Comparison of ENCODE assay signal across 18 cellular contexts in genomic region chr5:10828241-10828640, GRCh38.
DNase-seq lines count a peak whose midpoint lies in the region; ATAC-seq and FAIRE-seq lines count a peak whose summit lies in the region.
"Had no signal": no experiment of that assay in that cellular context is flagged by ENCODE, and none has a peak within 500 bp of the region (broad histone marks: within the 10 kb centered on the region; RNA-seq: fewer than 3 reads in every experiment).

No MANE protein-coding gene starts in this region.

- no peaks in the 10 kb centered on the region for H3K9me3 ChIP-seq in GM23248 (ENCODE audit: low read depth)
- H3K9me3 ChIP-seq: HAP-1 had no signal

- H3K27me3 ChIP-seq in GM23248 (replicated peaks; ENCODE audit: insufficient read depth): no peaks in the 10 kb centered on the region

- peaks cover 10% of the 10 kb centered on the region; the same call in 1 of the 2 replicates for H3F3A ChIP-seq in GM23248 (ENCODE audit: insufficient read depth)

- FAIRE-seq in urothelium cell line (lab: Jason Lieb, UNC): peak; percentile 42
- FAIRE-seq: GM12878, small intestine had no signal

- in situ Hi-C loops in GM23248 (cut with MboI): no loop called here

- peaks cover 41% of the 10 kb centered on the region for H3K4me1 ChIP-seq in GM23248 (ENCODE audit: insufficient read depth)
- H3K4me1 ChIP-seq: HAP-1 had no signal

- peak overlapping the region; percentile 23; the same call in 1 of the 2 replicates for H3K27ac ChIP-seq in GM23248

- no peak overlapping the region for H2AFZ ChIP-seq in GM23248

- 0 to 3% methylated on average over 2 of the region's 2 CpGs for whole genome bisulfite sequencing in GM23248 (ENCODE audit: low coverage in 1 of 2, low lambda C conversion rate in 2 of 2, missing lambda C conversion rate in 2 of 2), 2 experiments

- no peak overlapping the region for H3K9ac ChIP-seq in GM23248

- H3K4me3 ChIP-seq in GM23248: no peak overlapping the region
- H3K4me3 ChIP-seq: GM12878, HAP-1 had no signal

- DNase-seq in GM23248 (peak; percentile 60), amniotic stem cell (lab: John Stamatoyannopoulos, UW) (peak; percentile 13), fibroblast of the conjunctiva (ENCODE audit: low read depth) (peak; percentile 10), urothelium cell line (ENCODE audit: low spot score) (no peak), NCI-H1417 (lab: John Stamatoyannopoulos, UW) (no peak), NCI-H146 treated with DMSO at 0.1 percent for 48 hours (lab: John Stamatoyannopoulos, UW; ENCODE audit: unreplicated experiment) (no peak)
- DNase-seq: C1 segment of cervical spinal cord; effector memory CD8-positive, alpha-beta T cell; foreskin melanocyte; MM.1S; NCI-H1694 treated with DMSO at 0.1 percent for 48 hours; NCI-H345; small intestine; stimulated activated CD4-positive, alpha-beta T cell treated with anti-CD3 and anti-CD28 coated beads, Interleukin-2, amount 100 ng/mL, for 48 hours; trophoblast cell had no signal

- H3K36me3 ChIP-seq in GM23248 (ENCODE audit: low read depth): no peaks in the 10 kb centered on the region
- H3K36me3 ChIP-seq: HAP-1 had no signal

- no peaks in the 10 kb centered on the region for H4K20me1 ChIP-seq in GM23248 (ENCODE audit: insufficient read depth)

- H3K4me2 ChIP-seq in GM23248 (ENCODE audit: unreplicated experiment): peak overlapping the region; percentile 35

- no peaks in the 10 kb centered on the region for H3K79me2 ChIP-seq in GM23248 (ENCODE audit: insufficient read depth)

- no peaks in the 10 kb centered on the region for H3K9me2 ChIP-seq in GM23248 (ENCODE audit: insufficient read depth)

- ATAC-seq in HG03095 (IDR thresholded peaks at IDR 0.05; ENCODE audit: unreplicated experiment): no peak
- ATAC-seq: effector memory CD8-positive, alpha-beta T cell; GM12878 had no signal

Comparison
In these comparisons a context has a peak if more than half of its experiments do, and no peak if none do; other contexts are left out.
1. DNase-seq: peak in GM23248 (single experiment), amniotic stem cell (single experiment) and fibroblast of the conjunctiva (single experiment); none in urothelium cell line (single experiment), NCI-H1417 (0 of 3) and NCI-H146 treated with DMSO at 0.1 percent for 48 hours (single experiment).